In the genomic region with DNA sequence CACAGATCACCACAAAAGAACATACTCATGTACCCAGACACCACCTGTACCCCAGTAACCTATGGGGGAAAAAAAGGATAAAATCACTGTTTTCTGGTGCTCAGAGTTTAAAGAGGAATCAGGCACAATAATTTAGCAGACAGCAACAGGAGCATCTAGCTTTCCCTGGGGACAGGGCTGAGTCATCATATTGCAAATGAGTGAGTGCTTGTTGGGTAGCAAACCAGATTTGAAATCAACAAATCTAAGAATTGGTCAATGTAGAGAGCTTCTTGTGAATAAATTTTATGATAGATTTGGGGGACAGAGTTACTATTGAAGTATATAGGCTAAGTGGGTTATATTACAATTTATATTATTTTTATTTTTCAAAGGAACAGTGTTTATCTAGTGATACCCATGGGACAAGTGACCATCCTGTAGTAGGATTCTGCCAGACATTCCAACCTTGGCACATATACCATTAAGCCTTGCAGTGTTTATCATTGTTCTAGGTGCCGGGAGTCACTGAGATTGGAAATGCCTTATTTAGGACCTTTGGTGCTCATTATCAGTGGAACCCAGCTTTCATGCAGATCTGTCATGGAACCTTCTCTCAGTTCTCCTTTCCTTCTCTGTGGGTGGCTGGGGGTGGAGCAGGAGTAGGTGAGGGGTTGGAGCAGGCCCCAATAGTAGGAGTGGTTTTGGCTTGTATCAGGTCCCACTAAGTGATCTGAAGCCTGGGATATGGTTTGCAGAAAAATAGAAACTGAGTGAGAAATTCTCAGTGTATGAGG, we compare ENCODE assay signal across 14 cellular contexts.
DNase-seq lines count a peak whose midpoint lies in the region; ATAC-seq, FAIRE-seq and TF ChIP-seq lines count a peak whose summit lies in the region.
"Had no signal": no experiment of that assay in that cellular context is flagged by ENCODE, and none has a peak within 500 bp of the region (broad histone marks: within the 10 kb centered on the region; RNA-seq: fewer than 3 reads in every experiment).

No MANE protein-coding gene starts in this region.

- DNase-seq in BE2C, result peak; percentile 56
- peak; percentile 5 for DNase-seq in RPMI8226
- DNase-seq in foreskin fibroblast, result peak; percentile 47 to 82
- no peak for DNase-seq in NCI-H146 treated with DMSO at 0.1 percent for 48 hours (lab: John Stamatoyannopoulos, UW; ENCODE audit: unreplicated experiment)
- no peak for DNase-seq in dermis blood vessel endothelial cell
- DNase-seq in pancreas, result no peak
- DNase-seq: activated effector memory CD4-positive, alpha-beta T cell treated with Interleukin-2 at 50 U/mL for 16 hours; Kasumi-1; PC-9; stimulated activated CD4-positive, alpha-beta T cell treated with anti-CD3 and anti-CD28 coated beads, Interleukin-2, amount 100 ng/mL, for 24 hours; T-helper 1 cell had no signal

- ATAC-seq in GM19372 (IDR thresholded peaks at IDR 0.05; ENCODE audit: low read depth, unreplicated experiment), result peak; percentile 52
- no peak for ATAC-seq in HG03139 (IDR thresholded peaks at IDR 0.05; ENCODE audit: unreplicated experiment)
- ATAC-seq in pancreas, result no peak

- H3K4me1 ChIP-seq in BE2C, result peaks cover 9% of the 10 kb centered on the region; the same call in 1 of the 2 replicates
- no peaks in the 10 kb centered on the region for H3K4me1 ChIP-seq in pancreas

- WGBS in pancreas, 2 donors, result 92% methylated on average over 1 of the region's 1 CpG

- no peak overlapping the region for H3K27ac ChIP-seq in pancreas
- H3K27ac ChIP-seq: C4-2B, PC-9 had no signal

- H3K4me3 ChIP-seq in BE2C (ENCODE audit: low read depth, low read length) (no peak overlapping the region), foreskin fibroblast (ENCODE audit: low read depth in 1 of 2, low read length in 2 of 2) (no peak overlapping the region), pancreas (no peak overlapping the region)
- H3K4me3 ChIP-seq: PC-9 had no signal

- H3K36me3 ChIP-seq in BE2C (no peaks in the 10 kb centered on the region), pancreas (no peaks in the 10 kb centered on the region)

- no peak for FAIRE-seq in pancreas (lab: Jason Lieb, UNC)

- intact Hi-C loops in pancreas (cut with DNase I), result no loop called here

- TF ChIP-seq CTCF in BE2C (IDR thresholded peaks at IDR 0.05; ENCODE audit: low read depth, low read length) (no peak), foreskin fibroblast (IDR thresholded peaks at IDR 0.05; ENCODE audit: low read depth, low read length) (no peak), pancreas (IDR thresholded peaks at IDR 0.05) (no peak)

- H3K27me3 ChIP-seq in BE2C (no peaks in the 10 kb centered on the region), pancreas (no peaks in the 10 kb centered on the region)

- H3K9me3 ChIP-seq in BE2C, result no peaks in the 10 kb centered on the region
- no peaks in the 10 kb centered on the region for H3K9me3 ChIP-seq in pancreas

Comparison
In these comparisons a context has a peak if more than half of its experiments do, and no peak if none do; other contexts are left out.
1. DNase-seq: peak in BE2C (single experiment), RPMI8226 (single experiment) and foreskin fibroblast (2 of 2); none in NCI-H146 treated with DMSO at 0.1 percent for 48 hours (single experiment), dermis blood vessel endothelial cell (single experiment) and pancreas (0 of 6).